In genomic region chr10:52346394-52347326, GRCh38 we compare ENCODE assay signal across 23 cellular contexts. TPM values are rescaled to one million over a fixed set of nuclear protein-coding genes. Genes with fewer than 3 reads are reported as not detected.
DNase-seq lines count a peak whose midpoint lies in the region; ATAC-seq and TF ChIP-seq lines count a peak whose summit lies in the region.
"Had no signal": no experiment of that assay in that cellular context is flagged by ENCODE, and none has a peak within 500 bp of the region (broad histone marks: within the 10 kb centered on the region; RNA-seq: fewer than 3 reads in every experiment).

No MANE protein-coding gene starts in this region.

- H3K27ac Mint-ChIP-seq in HFFc6: no peak overlapping the region
- H3K27ac Mint-ChIP-seq: CD4-positive, alpha-beta T cell had no signal

- no peak for TF ChIP-seq POLR2A in gastroesophageal sphincter (IDR thresholded peaks at IDR 0.05)
- no peak for TF ChIP-seq POLR2A in spleen (IDR thresholded peaks at IDR 0.05)

- H3K27me3 ChIP-seq in gastroesophageal sphincter: peaks cover 18% of the 10 kb centered on the region
- no peaks in the 10 kb centered on the region for H3K27me3 ChIP-seq in spleen (replicated peaks in 1 of 7)
- H3K27me3 ChIP-seq: MG63, Peyer's patch had no signal

- H3K4me3 Mint-ChIP-seq in HFFc6: no peak overlapping the region
- H3K4me3 Mint-ChIP-seq: CD4-positive, alpha-beta T cell had no signal

- TF ChIP-seq CTCF in C4-2B (conservative IDR thresholded peaks at IDR 0.05): 0 out of 2 replicates have a peak, but pooled peaks have one; percentile 3
- TF ChIP-seq CTCF in HFFc6 (IDR thresholded peaks at IDR 0.05): peak; percentile 21; the same call in 1 of the 2 replicates
- TF ChIP-seq CTCF in gastroesophageal sphincter (IDR thresholded peaks at IDR 0.05): no peak
- TF ChIP-seq CTCF in spleen (IDR thresholded peaks at IDR 0.05 in 8 of 11, conservative IDR thresholded peaks at IDR 0.05 in 3 of 11): no peak

- H3K4me1 ChIP-seq in gastroesophageal sphincter: no peaks in the 10 kb centered on the region
- H3K4me1 ChIP-seq in spleen: no peaks in the 10 kb centered on the region
- H3K4me1 ChIP-seq: Peyer's patch had no signal

- no peak for DNase-seq in HFFc6
- DNase-seq in spleen: peak; percentile 61
- no peak for DNase-seq in A172 (ENCODE audit: low spot score)
- DNase-seq in activated CD4-positive, CD25-positive, alpha-beta regulatory T cell (lab: John Stamatoyannopoulos, UW): no peak
- DNase-seq: CD4-positive, alpha-beta T cell; COR-L47; DMS 273 treated with DMSO at 0.1 percent for 48 hours; DND-41; GM23248; HCEC 1CT; MG63; NCI-H1417; NCI-H1694 treated with DMSO at 0.1 percent for 48 hours; NCI-H2081 treated with DMSO at 0.1 percent for 48 hours; NCI-H2171 treated with DMSO at 0.1 percent for 48 hours; NCI-H524 treated with DMSO at 0.1 percent for 48 hours; NCI-H82; Peyer's patch; Right ventricle myocardium superior had no signal

- peaks cover 70% of the 10 kb centered on the region for H3K4me1 Mint-ChIP-seq in HFFc6 (ENCODE audit: low read depth)

- peaks cover 6% of the 10 kb centered on the region; the same call in 1 of the 2 replicates for H3K36me3 Mint-ChIP-seq in HFFc6 (ENCODE audit: low read depth)

- H3K9me3 ChIP-seq in gastroesophageal sphincter (no peaks in the 10 kb centered on the region), spleen (peaks cover 0 to 20% (median 0%) of the 10 kb centered on the region in 8 donors)
- H3K9me3 ChIP-seq: MG63, Peyer's patch had no signal

- H3K36me3 ChIP-seq in gastroesophageal sphincter (no peaks in the 10 kb centered on the region), spleen (no peaks in the 10 kb centered on the region)
- H3K36me3 ChIP-seq: MG63, Peyer's patch had no signal

- H3K9me3 Mint-ChIP-seq in HFFc6: peaks cover 7% of the 10 kb centered on the region; the same call in 1 of the 2 replicates
- H3K9me3 Mint-ChIP-seq: CD4-positive, alpha-beta T cell had no signal

- WGBS in gastroesophageal sphincter (ENCODE audit: low coverage in 1 of 2), 2 donors: 93% methylated on average over 5 of the region's 27 CpGs; no CpG with 5 or more reads in 1 of the 2 donors
- 83 to 95% (median 90%) methylated on average over 15 to 27 of the region's 27 CpGs for WGBS in spleen, 5 donors

- ATAC-seq in gastroesophageal sphincter: peak; percentile 13
- ATAC-seq in HG03457 (IDR thresholded peaks at IDR 0.05; ENCODE audit: unreplicated experiment): no peak
- ATAC-seq: K562 had no signal

- H3K4me3 ChIP-seq in gastroesophageal sphincter (no peak overlapping the region), spleen (no peak overlapping the region)
- H3K4me3 ChIP-seq: GM23248, K562, MG63, Peyer's patch had no signal

- H3K27me3 Mint-ChIP-seq in HFFc6 (ENCODE audit: insufficient read depth): no peaks in the 10 kb centered on the region
- H3K27me3 Mint-ChIP-seq: CD4-positive, alpha-beta T cell had no signal

- intact Hi-C loops in spleen (cut with DNase I; ENCODE audit: low total_unique reads): no loop called here

- H3K27ac ChIP-seq in C4-2B (no peak overlapping the region), gastroesophageal sphincter (no peak overlapping the region), spleen (no peak overlapping the region)
- H3K27ac ChIP-seq: GM23248, Peyer's patch had no signal

- TF ChIP-seq EP300 in gastroesophageal sphincter (IDR thresholded peaks at IDR 0.05): no peak

RNA-seq across cellular contexts. Expression of gene DKK1, which starts 32.6 kb away (rescaled TPM):
- 1,000 to 10,000 TPM; 1,601 to 2,175 (median 1,792) TPM for total RNA-seq in HFFc6 (2021; fragmentation: NEBNext Ultra II Directional; extraction: Animal tissue kit (Norgen Biotek cat#: 25700))
- total RNA-seq in gastroesophageal sphincter: 1 to 10 TPM in 2 of 4 donors, not detected in 2; 3.1 to 7.5 TPM
- total RNA-seq in spleen: 1 to 10 TPM in 4 of 7 donors, under 1 TPM in 1, not detected in 2; 0.44 to 4.4 (median 1.4) TPM
- 1 to 10 TPM; 4.9 to 7.7 (median 6.9) TPM for polyA plus RNA-seq in spleen
- total RNA-seq in A172 (2014; rRNA removed; shearing (Covaris generic)): 997 and 1,320 TPM in 2 replicates
- total RNA-seq: CD4-positive, alpha-beta T cell; Right ventricle myocardium superior had no signal
- polyA plus RNA-seq: K562 had no signal

Comparison
In these comparisons a context has a peak if more than half of its experiments do, and no peak if none do; other contexts are left out.
1. CTCF ChIP-seq: peak in C4-2B (single experiment) and HFFc6 (single experiment); none in gastroesophageal sphincter (0 of 4) and spleen (0 of 11).
2. RNA of gene DKK1, which starts 32.6 kb away (total RNA-seq): 1,601 to 2,175 TPM in HFFc6 and 997 to 1,320 TPM in A172; 3.1 to 7.5 TPM in gastroesophageal sphincter and 0.44 to 4.4 TPM in spleen; every median in the first group is over 100 times any median in the second.